27 cellular contexts compared by ENCODE assay signal in genomic region chr7:54992876-54993490, GRCh38. TPM values are rescaled to one million over a fixed set of nuclear protein-coding genes. Genes with fewer than 3 reads are reported as not detected.
DNase-seq lines count a peak whose midpoint lies in the region; ATAC-seq, FAIRE-seq and TF ChIP-seq lines count a peak whose summit lies in the region.
"Had no signal": no experiment of that assay in that cellular context is flagged by ENCODE, and none has a peak within 500 bp of the region (broad histone marks: within the 10 kb centered on the region; RNA-seq: fewer than 3 reads in every experiment).

No MANE protein-coding gene starts in this region.

- H3K27me3 ChIP-seq in K562 (ENCODE audit: control insufficient read depth in 2 of 2, insufficient read depth in 2 of 2, low read length in 2 of 2) (peaks cover 3 to 6% of the 10 kb centered on the region in 2 experiments; a peak in 3 of 5 replicates), testis (no peaks in the 10 kb centered on the region)
- H3K27me3 ChIP-seq: foreskin keratinocyte, neural progenitor cell, suprapubic skin had no signal

- CTCF ChIA-PET in K562 (lab: Yijun Ruan, JAX; ENCODE audit: low intra/inter-chr PET ratio): no interaction called here

- H3K36me3 ChIP-seq in K562 (ENCODE audit: control insufficient read depth, insufficient read depth, low read length) (no peaks in the 10 kb centered on the region), testis (ENCODE audit: low read depth, missing control alignments) (no peaks in the 10 kb centered on the region)
- H3K36me3 ChIP-seq: lower lobe of right lung, neural progenitor cell, suprapubic skin had no signal

- TF ChIP-seq POLR2A in K562 (conservative IDR thresholded peaks at IDR 0.05) (no peak), testis (IDR thresholded peaks at IDR 0.05) (no peak)

- no peaks in the 10 kb centered on the region for H3K4me1 ChIP-seq in K562 (replicated peaks in 1 of 2; ENCODE audit: control insufficient read depth in 2 of 2, insufficient read depth in 2 of 2, low read length in 2 of 2)
- no peaks in the 10 kb centered on the region for H3K4me1 ChIP-seq in testis
- H3K4me1 ChIP-seq: lower lobe of right lung, neural progenitor cell, suprapubic skin had no signal

- no peak for FAIRE-seq in K562 (lab: Jason Lieb, UNC)
- no peak for FAIRE-seq in HTR-8/SVneo (lab: Jason Lieb, UNC)
- FAIRE-seq: GM12878 had no signal

- DNase-seq in AG10803 (ENCODE audit: low read depth) (peak; percentile 32), HFF-Myc (ENCODE audit: extremely low read depth, low read depth) (peak; percentile 4), K562 (ENCODE audit: extremely low read depth in 1 of 4, low spot score in 3 of 4) (no peak), foreskin fibroblast (peak; percentile 47 to 74), ureter (ENCODE audit: low spot score) (no peak), testis (no peak), HTR-8/SVneo (ENCODE audit: insufficient read length, low spot score) (no peak)
- no peak for DNase-seq in stimulated activated CD4-positive, alpha-beta T cell treated with anti-CD3 and anti-CD28 coated beads, Interleukin-15, amount 100 ng/mL, for 24 hours
- DNase-seq: activated CD8-positive, alpha-beta T cell treated with anti-CD3 and anti-CD28 coated beads for 36 hours; activated gamma-delta T cell; activated naive CD8-positive, alpha-beta T cell treated with anti-CD3 and anti-CD28 coated beads, Interleukin-2, amount 50 U/mL, for 24 hours; CD8-positive, alpha-beta T cell; DMS53; endodermal cell; foreskin keratinocyte; islet precursor cell; lower lobe of right lung; NCI-H146; stimulated activated CD4-positive, alpha-beta T cell treated with anti-CD3 and anti-CD28 coated beads, Interleukin-2, amount 100 ng/mL, for 24 hours; T1000 had no signal

- no peaks in the 10 kb centered on the region for H3K79me2 ChIP-seq in K562 (ENCODE audit: control insufficient read depth, insufficient read depth, low read length)

- H3K9me3 ChIP-seq in K562 (replicated peaks; ENCODE audit: control insufficient read depth, insufficient read depth, low read depth, low read length): no peaks in the 10 kb centered on the region
- H3K9me3 ChIP-seq in testis: no peaks in the 10 kb centered on the region
- H3K9me3 ChIP-seq: lower lobe of right lung, suprapubic skin had no signal

- in situ Hi-C loops in K562 (cut with MboI): no loop called here

- no peak for ATAC-seq in K562
- ATAC-seq: activated CD4-positive, CD25-positive, alpha-beta regulatory T cell treated with anti-CD3 and anti-CD28 coated beads, Interleukin-2, amount 50 U/mL, for 24 hours; activated CD8-positive, alpha-beta T cell treated with anti-CD3 and anti-CD28 coated beads for 36 hours; activated naive CD8-positive, alpha-beta T cell treated with anti-CD3 and anti-CD28 coated beads, Interleukin-2, amount 50 U/mL, for 24 hours; CD8-positive, alpha-beta T cell; foreskin keratinocyte; GM12878; lower lobe of right lung; stimulated activated memory B cell treated with anti-CD40 and anti-IgM and Interleukin-4, amounts not matched to agents 10 μg/mL and 1 μg/mL and 100 μg/mL, for 72 hours had no signal

- POLR2A ChIA-PET in K562 (lab: Yijun Ruan, JAX): no interaction called here

- TF ChIP-seq RAD21 in K562 (CRISPR knock-in tag; conservative IDR thresholded peaks at IDR 0.05 in 1 of 2, IDR thresholded peaks at IDR 0.05 in 1 of 2): no peak

- BruUV-seq in K562 (replicated peaks; lab: Mats Ljungman, UMichigan): no TSS peak

- WGBS in K562 (ENCODE audit: insufficient coverage, low coverage, missing lambda C conversion rate): 1% methylated on average over 4 of the region's 4 CpGs
- WGBS in testis, 2 donors: 86 to 90% methylated on average over 4 of the region's 4 CpGs

- intact Hi-C loops in K562 (cut with micrococcal nuclease) (no loop called here), testis (cut with DNase I; ENCODE audit: low total_unique reads) (no loop called here)

- H3K27ac ChIP-seq in K562 (ENCODE audit: extremely low read depth, low read depth, low read length) (no peak overlapping the region), testis (no peak overlapping the region)
- H3K27ac ChIP-seq: coronary artery, foreskin keratinocyte, lower lobe of right lung, neural progenitor cell, skin epidermis, suprapubic skin had no signal

- no peaks in the 10 kb centered on the region for H3K9me1 ChIP-seq in K562 (ENCODE audit: control insufficient read depth, insufficient read depth, low read length)

- no peak overlapping the region for H3K4me2 ChIP-seq in K562 (ENCODE audit: insufficient read depth, low read length)
- H3K4me2 ChIP-seq: neural progenitor cell had no signal

- H3K4me3 ChIP-seq in AG10803 (ENCODE audit: low read length): no peak overlapping the region
- H3K4me3 ChIP-seq in HFF-Myc (replicated peaks; ENCODE audit: low read depth, low read length): no peak overlapping the region
- H3K4me3 ChIP-seq in K562: no peak overlapping the region
- no peak overlapping the region for H3K4me3 ChIP-seq in foreskin fibroblast (ENCODE audit: low read depth in 1 of 2, low read length in 2 of 2)
- H3K4me3 ChIP-seq in testis: no peak overlapping the region
- H3K4me3 ChIP-seq: coronary artery, GM12878, lower lobe of right lung, neural progenitor cell, skin epidermis, suprapubic skin had no signal

- no peak for TF ChIP-seq EP300 in K562 (IDR thresholded peaks at IDR 0.05; ENCODE audit: low read length)

- no peaks in the 10 kb centered on the region for H4K20me1 ChIP-seq in K562 (replicated peaks; ENCODE audit: control insufficient read depth, insufficient read depth, low read length)

- no peak for TF ChIP-seq CTCF in AG10803 (conservative IDR thresholded peaks at IDR 0.05; ENCODE audit: low read length)
- no peak for TF ChIP-seq CTCF in HFF-Myc (IDR thresholded peaks at IDR 0.05; ENCODE audit: low read depth, low read length, missing control alignments)
- TF ChIP-seq CTCF in K562 (IDR thresholded peaks at IDR 0.05 in 2 of 3, conservative IDR thresholded peaks at IDR 0.05 in 1 of 3; ENCODE audit: insufficient read depth in 2 of 3, low read depth in 1 of 3, low read length in 3 of 3): no peak
- no peak for TF ChIP-seq CTCF in foreskin fibroblast (IDR thresholded peaks at IDR 0.05; ENCODE audit: low read depth, low read length)
- no peak for TF ChIP-seq CTCF in testis (IDR thresholded peaks at IDR 0.05)

- no peak overlapping the region for H2AFZ ChIP-seq in K562 (ENCODE audit: low read depth, low read length)
- H2AFZ ChIP-seq: neural progenitor cell had no signal

- no peak overlapping the region for H3K9ac ChIP-seq in K562 (ENCODE audit: insufficient read depth in 1 of 2, low read depth in 2 of 2, low read length in 2 of 2)
- H3K9ac ChIP-seq: neural progenitor cell had no signal

TF ChIP-seq in K562, 482 proteins besides CTCF, POLR2A, EP300 and RAD21:
- no peak for TF ChIP-seq CEBPG (CRISPR knock-in tag; IDR thresholded peaks at IDR 0.05)
- peak; percentile 37 to 62; a peak in 2 of 4 replicates for TF ChIP-seq CEBPG (tag; conservative IDR thresholded peaks at IDR 0.05 in 1 of 2, IDR thresholded peaks at IDR 0.05 in 1 of 2)
- peak; percentile 73 for TF ChIP-seq CEBPB (tag; IDR thresholded peaks at IDR 0.05)
- TF ChIP-seq HDAC8 (tag; IDR thresholded peaks at IDR 0.05): no peak
- peak in 1 of 2 experiments; percentile 10; a peak in 1 of 4 replicates for TF ChIP-seq KDM1A (IDR thresholded peaks at IDR 0.05)

RNA-seq across cellular contexts. Expression of gene EGFR, which starts 25.8 kb away (rescaled TPM):
- not detected in 2 replicates for total RNA-seq in K562 (2011; cell fraction: chromatin; rRNA removed; ENCODE audit: low replicate concordance)
- not detected in 2 replicates for total RNA-seq in K562 (2011; cell fraction: nucleolus; rRNA removed)
- total RNA-seq in K562 (2011; cell fraction: nucleoplasm; rRNA removed): not detected in 2 replicates
- not detected in 2 replicates for total RNA-seq in K562 (2014; rRNA removed)
- total RNA-seq in K562 (2014; rRNA removed; fragmentation: Illumina TruSeq; extraction: Trizol): not detected in 2 replicates
- not detected in 2 replicates for total RNA-seq in K562 (2015; rRNA removed; fragmentation: Illumina TruSeq; extraction: Trizol)
- 0.13 and 0.18 TPM in 2 replicates for total RNA-seq in K562 (2021)
- not detected in 2 replicates for polyA plus RNA-seq in K562 (2011; rRNA removed)
- polyA plus RNA-seq in K562 (2011; cell fraction: cytosol; rRNA removed): not detected in 2 replicates
- not detected in 2 replicates for polyA plus RNA-seq in K562 (2011; cell fraction: nucleus; rRNA removed)
- not detected in 2 replicates for polyA plus RNA-seq in K562 (2012)
- polyA plus RNA-seq in K562 (2014; fragmentation: Illumina TruSeq; extraction: Trizol): not detected in 2 replicates
- polyA plus RNA-seq in K562 (2014; fragmentation: Nextera tagmentation; extraction: Ambion mirVana): not detected
- polyA plus RNA-seq in K562 (2014; rRNA removed): not detected in 2 replicates
- polyA minus RNA-seq in K562 (2011; rRNA and poly(A)+ RNA removed): not detected in 2 replicates
- 0.19 and 0.73 TPM in 2 replicates for polyA minus RNA-seq in K562 (2011; cell fraction: cytosol; rRNA and poly(A)+ RNA removed)
- polyA minus RNA-seq in K562 (2011; cell fraction: nucleus; rRNA and poly(A)+ RNA removed): under 0.01 TPM in 1 of 2 replicates, not detected in the other
- total RNA-seq in ureter: 144 TPM
- 10 to 100 TPM; 18.2 to 45.0 TPM for total RNA-seq in testis
- 11.0 TPM for polyA plus RNA-seq in testis (ENCODE audit: insufficient read depth, low read depth, low replicate concordance)
- total RNA-seq: activated CD8-positive, alpha-beta T cell treated with anti-CD3 and anti-CD28 coated beads for 36 hours; CD8-positive, alpha-beta T cell had no signal

Comparison
In these comparisons a context has a peak if more than half of its experiments do, and no peak if none do; other contexts are left out.
1. DNase-seq: peak in AG10803 (single experiment), HFF-Myc (single experiment) and foreskin fibroblast (2 of 2); none in K562 (0 of 4), ureter (single experiment), stimulated activated CD4-positive, alpha-beta T cell treated with anti-CD3 and anti-CD28 coated beads, Interleukin-15, amount 100 ng/mL, for 24 hours (single experiment), testis (single experiment) and HTR-8/SVneo (single experiment).
2. RNA of gene EGFR, which starts 25.8 kb away (total RNA-seq): 144 TPM in ureter (single experiment) and 18.2 to 45.0 TPM in testis; 0.13 to 0.18 TPM in K562; every median in the first group is over 10 times any median in the second.